ENCODE assay signal across 19 cellular contexts in genomic region chr1:228865613-228866320, GRCh38.
DNase-seq lines count a peak whose midpoint lies in the region; ATAC-seq, FAIRE-seq and TF ChIP-seq lines count a peak whose summit lies in the region.
"Had no signal": no experiment of that assay in that cellular context is flagged by ENCODE, and none has a peak within 500 bp of the region (broad histone marks: within the 10 kb centered on the region; RNA-seq: fewer than 3 reads in every experiment).

No MANE protein-coding gene starts in this region.

- no peaks in the 10 kb centered on the region for H3K9me3 ChIP-seq in BLaER1 treated with 17β-estradiol and CSF1 and Interleukin-3, amounts not matched to agents 10 nM and 100 nM (replicated peaks in 1 of 11)
- H3K9me3 ChIP-seq in HEK293 (ENCODE audit: control insufficient read depth, insufficient read depth, low read depth, low read length) = no peaks in the 10 kb centered on the region
- no peaks in the 10 kb centered on the region for H3K9me3 ChIP-seq in right atrium auricular region
- H3K9me3 ChIP-seq: gastroesophageal sphincter, thyroid gland had no signal

- no peaks in the 10 kb centered on the region for H3K9me3 Mint-ChIP-seq in naive thymus-derived CD8-positive, alpha-beta T cell

- H3K27me3 ChIP-seq in BLaER1 treated with 17β-estradiol and CSF1 and Interleukin-3, amounts not matched to agents 10 nM and 100 nM = no peaks in the 10 kb centered on the region
- H3K27me3 ChIP-seq in right atrium auricular region = no peaks in the 10 kb centered on the region
- H3K27me3 ChIP-seq: gastroesophageal sphincter, thyroid gland had no signal

- ATAC-seq in naive thymus-derived CD8-positive, alpha-beta T cell = no peak
- no peak for ATAC-seq in GM18868 (IDR thresholded peaks at IDR 0.05; ENCODE audit: unreplicated experiment)
- ATAC-seq: activated CD4-positive, alpha-beta T cell treated with anti-CD3 and anti-CD28 coated beads for 36 hours; gastroesophageal sphincter had no signal

- no peaks in the 10 kb centered on the region for H3K27me3 Mint-ChIP-seq in naive thymus-derived CD8-positive, alpha-beta T cell
- H3K27me3 Mint-ChIP-seq: activated CD4-positive, alpha-beta T cell treated with anti-CD3 and anti-CD28 coated beads for 36 hours had no signal

- no peak for TF ChIP-seq POLR2A in GM12891 (IDR thresholded peaks at IDR 0.05; ENCODE audit: low read depth, low read length)

- CTCF ChIA-PET in HEK293 (lab: Yijun Ruan, JAX) = interaction anchor here (1.4 kb wide), 1 partner anchor 8 kb away, joined by 4 read pairs; no protein-coding TSS in a partner anchor

- no peaks in the 10 kb centered on the region for H4K20me1 ChIP-seq in BLaER1 treated with 17β-estradiol and CSF1 and Interleukin-3, amounts not matched to agents 10 nM and 100 nM

- no peak overlapping the region for H3K4me3 Mint-ChIP-seq in naive thymus-derived CD8-positive, alpha-beta T cell
- H3K4me3 Mint-ChIP-seq: activated CD4-positive, alpha-beta T cell treated with anti-CD3 and anti-CD28 coated beads for 36 hours had no signal

- H3K4me1 Mint-ChIP-seq in naive thymus-derived CD8-positive, alpha-beta T cell = peaks cover 21 to 33% (median 25%) of the 10 kb centered on the region in 4 donors

- no peak overlapping the region for H3K4me3 ChIP-seq in BLaER1 treated with 17β-estradiol and CSF1 and Interleukin-3, amounts not matched to agents 10 nM and 100 nM
- H3K4me3 ChIP-seq in HEK293 (ENCODE audit: low read depth, low read length) (no peak overlapping the region), right atrium auricular region (no peak overlapping the region)
- H3K4me3 ChIP-seq: gastroesophageal sphincter, thyroid gland had no signal

- H3K36me3 Mint-ChIP-seq in naive thymus-derived CD8-positive, alpha-beta T cell = no peaks in the 10 kb centered on the region

- POLR2A ChIA-PET in HEK293 (lab: Yijun Ruan, JAX) = no interaction called here
- POLR2A ChIA-PET in naive thymus-derived CD8-positive, alpha-beta T cell (lab: Charles Lee) = no interaction called here

- no peak overlapping the region for H3K27ac ChIP-seq in BLaER1 treated with 17β-estradiol and CSF1 and Interleukin-3, amounts not matched to agents 10 nM and 100 nM
- peak overlapping the region; percentile 70 for H3K27ac ChIP-seq in HEK293 (ENCODE audit: extremely low read depth, low read depth, low read length)
- H3K27ac ChIP-seq in VCaP = peak overlapping the region; percentile 36; the same call in 1 of the 2 replicates
- H3K27ac ChIP-seq in right atrium auricular region = no peak overlapping the region
- H3K27ac ChIP-seq: C4-2B, epithelial cell of prostate, gastroesophageal sphincter, thyroid gland had no signal

- peak overlapping the region in 8 of 11 experiments; percentile 35 to 68 (median 52); a peak in 17 of 22 replicates for H3K4me2 ChIP-seq in BLaER1 treated with 17β-estradiol and CSF1 and Interleukin-3, amounts not matched to agents 10 nM and 100 nM

- FAIRE-seq in GM12891 (lab: Jason Lieb, UNC) = no peak
- FAIRE-seq: H54 had no signal

- peaks cover 45 to 72% (median 56%) of the 10 kb centered on the region in 10 experiments for H3K4me1 ChIP-seq in BLaER1 treated with 17β-estradiol and CSF1 and Interleukin-3, amounts not matched to agents 10 nM and 100 nM
- H3K4me1 ChIP-seq in HEK293 (ENCODE audit: control insufficient read depth, insufficient read depth, low read length) (peaks cover 37% of the 10 kb centered on the region), right atrium auricular region (no peaks in the 10 kb centered on the region)

- no peaks in the 10 kb centered on the region for H3K36me3 ChIP-seq in BLaER1 treated with 17β-estradiol and CSF1 and Interleukin-3, amounts not matched to agents 10 nM and 100 nM
- no peaks in the 10 kb centered on the region for H3K36me3 ChIP-seq in HEK293 (ENCODE audit: control insufficient read depth in 2 of 2, insufficient read depth in 1 of 2, low read length in 2 of 2)
- H3K36me3 ChIP-seq in right atrium auricular region = no peaks in the 10 kb centered on the region
- H3K36me3 ChIP-seq: gastroesophageal sphincter, thyroid gland had no signal

- no peak for TF ChIP-seq CTCF in HEK293 (tag by site-specific recombination; IDR thresholded peaks at IDR 0.05)
- no peak for TF ChIP-seq CTCF in VCaP (conservative IDR thresholded peaks at IDR 0.05)
- no peak for TF ChIP-seq CTCF in right atrium auricular region (IDR thresholded peaks at IDR 0.05)

- peak overlapping the region in 7 of 10 donors; percentile 25 to 95 (median 73) for H3K27ac Mint-ChIP-seq in naive thymus-derived CD8-positive, alpha-beta T cell
- H3K27ac Mint-ChIP-seq: activated CD4-positive, alpha-beta T cell treated with anti-CD3 and anti-CD28 coated beads for 36 hours had no signal

- no peak for DNase-seq in naive thymus-derived CD8-positive, alpha-beta T cell
- no peak for DNase-seq in right atrium auricular region (ENCODE audit: low spot score)
- DNase-seq in GM12891 (ENCODE audit: insufficient read length, low spot score) = no peak
- DNase-seq: activated CD4-positive, alpha-beta T cell treated with anti-CD3 and anti-CD28 coated beads for 36 hours; activated CD8-positive, alpha-beta memory T cell treated with anti-CD3 and anti-CD28 coated beads, Interleukin-2, amount 50 U/mL, for 48 hours; activated naive CD4-positive, alpha-beta T cell; dermis blood vessel endothelial cell; DMS53; NCI-H1436; NCI-H526 treated with DMSO at 0.1 percent for 48 hours; thyroid gland had no signal

- no peak overlapping the region for H3K9ac ChIP-seq in BLaER1 treated with 17β-estradiol and CSF1 and Interleukin-3, amounts not matched to agents 10 nM and 100 nM

TF ChIP-seq in HEK293, 187 proteins besides CTCF, POLR2A, EP300 and RAD21:
- TF ChIP-seq ZNF223 (tag by site-specific recombination; IDR thresholded peaks at IDR 0.05) (peak; percentile 86; the same call in 1 of the 2 replicates), ZNF48 (tag by site-specific recombination; IDR thresholded peaks at IDR 0.05) (no peak), ZNF121 (tag by site-specific recombination; IDR thresholded peaks at IDR 0.05) (0 out of 2 replicates have a peak, but pooled peaks have one; percentile 40), ZNF585B (tag by site-specific recombination; IDR thresholded peaks at IDR 0.05) (peak; percentile 25; the same call in 1 of the 2 replicates)

TF ChIP-seq in GM12891, 5 proteins besides CTCF, POLR2A, EP300 and RAD21:
- TF ChIP-seq POLR2AphosphoS5 (IDR thresholded peaks at IDR 0.05; ENCODE audit: low read depth, low read length) = no peak
- TF ChIP-seq PAX5 (IDR thresholded peaks at IDR 0.05; ENCODE audit: insufficient read depth, low read length, severe bottlenecking) = no peak
- TF ChIP-seq POU2F2 (IDR thresholded peaks at IDR 0.05; ENCODE audit: low read depth, low read length) = no peak
- no peak for TF ChIP-seq SPI1 (IDR thresholded peaks at IDR 0.05; ENCODE audit: low read depth, low read length)
- TF ChIP-seq TAF1 (IDR thresholded peaks at IDR 0.05; ENCODE audit: low read depth, low read length) = no peak

Comparison
In these comparisons a context has a peak if more than half of its experiments do, and no peak if none do; other contexts are left out.
1. H3K27ac ChIP-seq: peak in HEK293 (single experiment) and VCaP (single experiment); none in BLaER1 treated with 17β-estradiol and CSF1 and Interleukin-3, amounts not matched to agents 10 nM and 100 nM (0 of 11) and right atrium auricular region (0 of 2).